26 cellular contexts compared by ENCODE assay signal in the genomic region with DNA sequence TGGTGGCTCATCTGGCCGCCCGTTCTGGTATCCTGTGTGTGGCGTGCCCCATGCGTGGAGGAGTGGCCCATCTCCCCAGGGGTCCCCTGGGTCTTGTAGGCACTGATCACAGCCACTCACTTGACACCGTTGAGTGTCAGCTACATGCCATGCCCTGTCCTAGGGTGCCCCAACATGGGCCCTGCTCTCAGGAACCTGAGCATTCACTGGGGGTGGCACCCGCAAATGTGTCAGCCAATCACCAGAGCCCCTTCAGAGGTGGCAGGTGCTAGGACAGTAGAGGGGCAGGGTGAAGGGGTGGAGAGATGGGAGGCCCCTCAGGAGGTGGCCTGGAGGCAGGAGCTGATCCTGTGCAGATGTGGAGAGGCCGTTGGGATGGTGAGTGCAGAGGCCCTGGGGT. TPM values are rescaled to one million over a fixed set of nuclear protein-coding genes. Genes with fewer than 3 reads are reported as not detected.
A peak's percentile ranks its signal among the peaks of the same experiment; 100 is the strongest.
DNase-seq lines count a peak whose midpoint lies in the region; ATAC-seq, FAIRE-seq and TF ChIP-seq lines count a peak whose summit lies in the region.
"Had no signal": no experiment of that assay in that cellular context is flagged by ENCODE, and none has a peak within 500 bp of the region (broad histone marks: within the 10 kb centered on the region; RNA-seq: fewer than 3 reads in every experiment).

No MANE protein-coding gene starts in this region.

- no peaks in the 10 kb centered on the region for H3K9me3 ChIP-seq in CD8-positive, alpha-beta memory T cell (ENCODE audit: low read length)
- no peaks in the 10 kb centered on the region for H3K9me3 ChIP-seq in Peyer's patch
- H3K9me3 ChIP-seq in kidney (ENCODE audit: control insufficient read depth in 1 of 2, low read length in 2 of 2): no peaks in the 10 kb centered on the region
- no peaks in the 10 kb centered on the region for H3K9me3 ChIP-seq in spleen
- H3K9me3 ChIP-seq: ovary, uterus had no signal

- H3K36me3 ChIP-seq in CD8-positive, alpha-beta memory T cell (ENCODE audit: insufficient read depth, low read length): no peaks in the 10 kb centered on the region
- H3K36me3 ChIP-seq in Peyer's patch (no peaks in the 10 kb centered on the region), kidney (ENCODE audit: control insufficient read depth in 1 of 2, insufficient read depth in 2 of 2, low read length in 2 of 2) (peaks cover 9 to 13% of the 10 kb centered on the region in 2 donors), spleen (peaks cover 0 to 22% (median 0%) of the 10 kb centered on the region in 6 donors)
- H3K36me3 ChIP-seq: ovary, uterus had no signal

- peaks cover 77 to 93% (median 83%) of the 10 kb centered on the region in 3 donors for H3K4me1 Mint-ChIP-seq in CD8-positive, alpha-beta memory T cell
- H3K4me1 Mint-ChIP-seq in glutamatergic neuron (ENCODE audit: low read depth, unreplicated experiment): peaks cover 25% of the 10 kb centered on the region

- POLR2A ChIA-PET in CD8-positive, alpha-beta memory T cell (lab: Charles Lee): no interaction called here

- no peaks in the 10 kb centered on the region for H3K27me3 ChIP-seq in CD8-positive, alpha-beta memory T cell (ENCODE audit: insufficient read depth, low read length, poor library complexity, severe bottlenecking)
- no peaks in the 10 kb centered on the region for H3K27me3 ChIP-seq in Peyer's patch
- no peaks in the 10 kb centered on the region for H3K27me3 ChIP-seq in spleen (replicated peaks in 1 of 7)
- H3K27me3 ChIP-seq: ovary, uterus had no signal

- H3K9me3 Mint-ChIP-seq in CD8-positive, alpha-beta memory T cell: no peaks in the 10 kb centered on the region
- H3K9me3 Mint-ChIP-seq in glutamatergic neuron (ENCODE audit: unreplicated experiment): peaks cover 3% of the 10 kb centered on the region
- H3K9me3 Mint-ChIP-seq: CD14-positive monocyte; naive thymus-derived CD8-positive, alpha-beta T cell; stimulated activated naive B cell treated with anti-CD40 and anti-IgM and Interleukin-4, amounts not matched to agents 10 μg/mL and 1 μg/mL and 100 μg/mL, for 72 hours had no signal

- peaks cover 73% of the 10 kb centered on the region for H3K4me1 ChIP-seq in CD8-positive, alpha-beta memory T cell (ENCODE audit: insufficient read depth, low read length)
- H3K4me1 ChIP-seq in Peyer's patch (peaks cover 6 to 49% (median 36%) of the 10 kb centered on the region in 4 donors), kidney (ENCODE audit: control insufficient read depth in 1 of 2, insufficient read depth in 1 of 2, low read depth in 1 of 2, low read length in 2 of 2) (peaks cover 36 to 57% of the 10 kb centered on the region in 2 donors), spleen (peaks cover 44 to 100% (median 97%) of the 10 kb centered on the region in 6 donors)

- FAIRE-seq in kidney (lab: Jason Lieb, UNC): no peak
- FAIRE-seq: islet of Langerhans had no signal

- TF ChIP-seq CTCF in Peyer's patch (IDR thresholded peaks at IDR 0.05) (no peak), kidney (IDR thresholded peaks at IDR 0.05; ENCODE audit: borderline replicate concordance, extremely low read depth, insufficient read depth) (no peak), spleen (IDR thresholded peaks at IDR 0.05 in 8 of 11, conservative IDR thresholded peaks at IDR 0.05 in 3 of 11) (no peak), omental fat pad (IDR thresholded peaks at IDR 0.05) (no peak), glutamatergic neuron (IDR thresholded peaks at IDR 0.05; ENCODE audit: partially characterized antibody, unreplicated experiment) (no peak)

- TF ChIP-seq POLR2A in Peyer's patch (IDR thresholded peaks at IDR 0.05): no peak
- TF ChIP-seq POLR2A in spleen (IDR thresholded peaks at IDR 0.05): no peak

- peak overlapping the region in 1 of 7 donors; percentile 75 for H3K4me3 Mint-ChIP-seq in CD8-positive, alpha-beta memory T cell
- no peak overlapping the region for H3K4me3 Mint-ChIP-seq in glutamatergic neuron (ENCODE audit: unreplicated experiment)
- H3K4me3 Mint-ChIP-seq: activated naive CD8-positive, alpha-beta T cell; CD14-positive monocyte had no signal

- intact Hi-C loops in kidney (cut with DNase I) (no loop called here), spleen (cut with DNase I; ENCODE audit: low total_unique reads) (no loop called here)

- 89 to 95% (median 92%) methylated on average over 7 of the region's 7 CpGs for WGBS in spleen, 5 donors

- no peak overlapping the region for H3K27ac ChIP-seq in CD8-positive, alpha-beta memory T cell (ENCODE audit: low read depth, low read length)
- H3K27ac ChIP-seq in Peyer's patch (peak overlapping the region in 3 of 4 donors; percentile 2 to 61 (median 47)), kidney (ENCODE audit: low read depth in 2 of 2, low read length in 2 of 2) (no peak overlapping the region), spleen (peak overlapping the region in 7 of 8 donors; percentile 45 to 95 (median 65))
- H3K27ac ChIP-seq: HL-60, ovary, PC-9 had no signal

- peak overlapping the region; percentile 35 to 99 (median 82) for H3K27ac Mint-ChIP-seq in CD8-positive, alpha-beta memory T cell
- H3K27ac Mint-ChIP-seq in glutamatergic neuron (ENCODE audit: unreplicated experiment): no peak overlapping the region
- H3K27ac Mint-ChIP-seq: activated naive CD8-positive, alpha-beta T cell; stimulated activated naive B cell treated with anti-CD40 and anti-IgM and Interleukin-4, amounts not matched to agents 10 μg/mL and 1 μg/mL and 100 μg/mL, for 72 hours had no signal

- no peak for ATAC-seq in omental fat pad (ENCODE audit: low FRiP score)
- ATAC-seq: left ventricle myocardium superior; naive thymus-derived CD8-positive, alpha-beta T cell; stimulated activated naive B cell treated with anti-CD40 and anti-IgM and Interleukin-4, amounts not matched to agents 10 μg/mL and 1 μg/mL and 100 μg/mL, for 72 hours had no signal

- peaks cover 3 to 30% (median 6%) of the 10 kb centered on the region in 3 donors for H3K36me3 Mint-ChIP-seq in CD8-positive, alpha-beta memory T cell
- peaks cover 10% of the 10 kb centered on the region for H3K36me3 Mint-ChIP-seq in glutamatergic neuron (ENCODE audit: unreplicated experiment)

- no peaks in the 10 kb centered on the region for H3K27me3 Mint-ChIP-seq in CD8-positive, alpha-beta memory T cell
- peaks cover 10% of the 10 kb centered on the region for H3K27me3 Mint-ChIP-seq in glutamatergic neuron (ENCODE audit: unreplicated experiment)
- H3K27me3 Mint-ChIP-seq: activated naive CD8-positive, alpha-beta T cell; naive thymus-derived CD8-positive, alpha-beta T cell; stimulated activated naive B cell treated with anti-CD40 and anti-IgM and Interleukin-4, amounts not matched to agents 10 μg/mL and 1 μg/mL and 100 μg/mL, for 72 hours had no signal

- no peak overlapping the region for H3K4me3 ChIP-seq in CD8-positive, alpha-beta memory T cell (ENCODE audit: low read length)
- no peak overlapping the region for H3K4me3 ChIP-seq in Peyer's patch
- no peak overlapping the region for H3K4me3 ChIP-seq in kidney (ENCODE audit: low read length in 2 of 2)
- no peak overlapping the region for H3K4me3 ChIP-seq in spleen
- H3K4me3 ChIP-seq: ovary, PC-9, uterus had no signal

- H3K9ac ChIP-seq in kidney (ENCODE audit: low read length in 2 of 2): no peak overlapping the region

- no peak for DNase-seq in CD8-positive, alpha-beta memory T cell
- no peak for DNase-seq in Peyer's patch
- DNase-seq in kidney: peak; percentile 53
- no peak for DNase-seq in spleen
- DNase-seq in omental fat pad (ENCODE audit: low spot score): no peak
- DNase-seq in glutamatergic neuron: no peak
- no peak for DNase-seq in NK-92 (lab: John Stamatoyannopoulos, UW; ENCODE audit: unreplicated experiment)
- DNase-seq in KG1 (lab: John Stamatoyannopoulos, UW): no peak
- DNase-seq: activated CD4-positive, alpha-beta T cell treated with anti-CD3 and anti-CD28 coated beads, Interleukin-2, amount 50 U/mL, for 4 hours; activated CD8-positive, alpha-beta memory T cell treated with anti-CD3 and anti-CD28 coated beads, Interleukin-2, amount 50 U/mL, for 48 hours; left ventricle myocardium superior; naive thymus-derived CD8-positive, alpha-beta T cell; NCI-H1694; NCI-H524; NK-92 treated with Interleukin-12 subunit alpha and Interleukin-12 subunit beta, amount 100 ng/mL, for 24 hours; ovary; PC-9; SHP77 treated with DMSO at 0.1 percent for 48 hours; stimulated activated CD4-positive, alpha-beta T cell treated with anti-CD3 and anti-CD28 coated beads, Interleukin-12 subunit alpha, Interleukin-12 subunit beta, amount 100 ng/mL, for 4 hours; stimulated activated CD4-positive, alpha-beta T cell treated with anti-CD3 and anti-CD28 coated beads, Interleukin-4, amount 100 ng/mL, for 24 hours; stimulated activated naive B cell treated with anti-CD40 and anti-IgM and Interleukin-4, amounts not matched to agents 10 μg/mL and 1 μg/mL and 100 μg/mL, for 72 hours; uterus had no signal

- CTCF ChIA-PET in CD8-positive, alpha-beta memory T cell (lab: Charles Lee): interaction anchor here (0.9 to 1.3 kb wide), 2 partner anchors 10 to 51 kb away, joined by 3 read pairs; no protein-coding TSS in a partner anchor

RNA-seq across cellular contexts. Expression of a gene that starts 27.8 kb away (rescaled TPM):
- 10 to 100 TPM; 23.6 to 24.4 TPM for total RNA-seq in CD8-positive, alpha-beta memory T cell
- polyA plus RNA-seq in CD8-positive, alpha-beta memory T cell: 1.0 TPM
- total RNA-seq in Peyer's patch (100 to 1,000 TPM in 1 of 4 donors, 10 to 100 TPM in 3; 44.6 to 152 (median 76.5) TPM), kidney (65.7 TPM), spleen (100 to 1,000 TPM in 1 of 7 donors, 10 to 100 TPM in 6; 49.9 to 107 (median 67.1) TPM), omental fat pad (10 to 100 TPM; 15.8 to 52.8 (median 32.0) TPM), glutamatergic neuron (ENCODE audit: unreplicated experiment) (163 TPM)
- polyA plus RNA-seq in kidney (ENCODE audit: insufficient read depth, low read depth, low replicate concordance) (16.6 TPM), spleen (10 to 100 TPM in 1 of 3 donors, 1 to 10 TPM in 2; 6.0 to 11.8 (median 6.2) TPM)

Comparison
In these comparisons a context has a peak if more than half of its experiments do, and no peak if none do; other contexts are left out.
1. H3K27ac ChIP-seq: peak in Peyer's patch (3 of 4) and spleen (7 of 8); none in CD8-positive, alpha-beta memory T cell (single experiment) and kidney (0 of 2).